In the genomic region with DNA sequence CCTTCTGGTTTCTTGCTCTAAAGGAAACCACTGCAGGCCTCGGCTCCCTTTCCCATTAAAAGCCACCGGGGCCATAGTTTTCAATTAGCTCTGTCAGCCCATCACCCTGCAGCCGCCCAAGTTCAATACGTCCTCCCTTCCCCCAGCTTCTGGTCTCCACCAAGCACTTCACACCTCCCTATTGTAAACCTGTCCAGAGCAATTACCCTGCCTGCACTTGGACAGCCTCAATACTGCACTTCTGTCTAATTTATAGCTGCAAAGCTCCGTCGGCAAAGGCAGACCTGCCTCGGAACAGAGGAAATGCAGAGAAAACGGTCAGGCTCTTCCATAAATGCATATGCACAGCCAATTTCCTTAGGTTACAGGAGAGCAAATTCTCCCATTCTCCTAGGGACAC, we compare ENCODE assay signal across 12 cellular contexts. TPM values are rescaled to one million over a fixed set of nuclear protein-coding genes. Genes with fewer than 3 reads are reported as not detected.
DNase-seq lines count a peak whose midpoint lies in the region; ATAC-seq and TF ChIP-seq lines count a peak whose summit lies in the region.
"Had no signal": no experiment of that assay in that cellular context is flagged by ENCODE, and none has a peak within 500 bp of the region (broad histone marks: within the 10 kb centered on the region; RNA-seq: fewer than 3 reads in every experiment).

No MANE protein-coding gene starts in this region.

- POLR2A ChIA-PET in CD4-positive, alpha-beta memory T cell (lab: Charles Lee; ENCODE audit: partially characterized antibody) = interaction anchor here (1.0 to 1.3 kb wide), 2 partner anchors 12 to 14 kb away, joined by 6 to 8 read pairs; no protein-coding TSS in a partner anchor

- no peak for TF ChIP-seq POLR2A in transverse colon (IDR thresholded peaks at IDR 0.05)

- H3K9me3 ChIP-seq in left ventricle myocardium inferior (replicated peaks) (no peaks in the 10 kb centered on the region), lower lobe of right lung (no peaks in the 10 kb centered on the region), transverse colon (no peaks in the 10 kb centered on the region)
- no peaks in the 10 kb centered on the region for H3K9me3 ChIP-seq in CD4-positive, alpha-beta memory T cell (ENCODE audit: control insufficient read depth in 1 of 2, low read length in 2 of 2)

- no peaks in the 10 kb centered on the region for H3K27me3 ChIP-seq in left ventricle myocardium inferior (ENCODE audit: low read depth)
- H3K27me3 ChIP-seq in lower lobe of right lung (ENCODE audit: low read depth) = no peaks in the 10 kb centered on the region
- no peaks in the 10 kb centered on the region for H3K27me3 ChIP-seq in transverse colon
- no peaks in the 10 kb centered on the region for H3K27me3 ChIP-seq in CD4-positive, alpha-beta memory T cell (ENCODE audit: insufficient read depth, low read length)
- H3K27me3 ChIP-seq: foreskin keratinocyte had no signal

- H3K27ac Mint-ChIP-seq in CD4-positive, alpha-beta memory T cell = peak overlapping the region in 3 of 7 donors; percentile 42 to 86 (median 72)

- H3K9me3 Mint-ChIP-seq in CD4-positive, alpha-beta memory T cell = no peaks in the 10 kb centered on the region

- H3K27ac ChIP-seq in left ventricle myocardium inferior (replicated peaks) = peak overlapping the region; percentile 91
- H3K27ac ChIP-seq in lower lobe of right lung = peak overlapping the region; percentile 5
- H3K27ac ChIP-seq in transverse colon = peak overlapping the region; percentile 94 to 99 (median 96)
- no peak overlapping the region for H3K27ac ChIP-seq in CD4-positive, alpha-beta memory T cell (ENCODE audit: low read depth, low read length)
- H3K27ac ChIP-seq: foreskin keratinocyte had no signal

- TF ChIP-seq EP300 in transverse colon (IDR thresholded peaks at IDR 0.05; ENCODE audit: low read depth) = no peak

- DNase-seq in left ventricle myocardium inferior = no peak
- no peak for DNase-seq in Right ventricle myocardium superior
- DNase-seq in SK-N-DZ (ENCODE audit: low spot score) = peak; percentile 71
- DNase-seq in lower lobe of right lung = no peak
- peak; percentile 58 for DNase-seq in transverse colon
- DNase-seq in NCI-H345 treated with DMSO at 0.1 percent for 48 hours (lab: John Stamatoyannopoulos, UW; ENCODE audit: unreplicated experiment) = no peak
- DNase-seq in CD4-positive, alpha-beta memory T cell = no peak
- DNase-seq: effector CD8-positive, alpha-beta T cell; foreskin keratinocyte; NCI-H524 treated with DMSO at 0.1 percent for 48 hours; SIG-M5 had no signal

- H3K4me3 ChIP-seq in left ventricle myocardium inferior = no peak overlapping the region
- no peak overlapping the region for H3K4me3 ChIP-seq in lower lobe of right lung
- H3K4me3 ChIP-seq in transverse colon = peak overlapping the region in 1 of 4 donors; percentile 1
- H3K4me3 ChIP-seq in CD4-positive, alpha-beta memory T cell (ENCODE audit: low read length in 2 of 2) = no peak overlapping the region

- TF ChIP-seq CTCF in left ventricle myocardium inferior (IDR thresholded peaks at IDR 0.05; ENCODE audit: borderline replicate concordance) (no peak), lower lobe of right lung (IDR thresholded peaks at IDR 0.05) (no peak), transverse colon (IDR thresholded peaks at IDR 0.05) (no peak)

- H3K4me1 ChIP-seq in left ventricle myocardium inferior = peaks cover 99% of the 10 kb centered on the region
- H3K4me1 ChIP-seq in lower lobe of right lung = peaks cover 77% of the 10 kb centered on the region
- H3K4me1 ChIP-seq in transverse colon = peaks cover 76 to 100% (median 97%) of the 10 kb centered on the region in 4 donors
- peaks cover 98% of the 10 kb centered on the region for H3K4me1 ChIP-seq in CD4-positive, alpha-beta memory T cell (ENCODE audit: insufficient read depth, low read length)
- H3K4me1 ChIP-seq: foreskin keratinocyte had no signal

- H3K27me3 Mint-ChIP-seq in CD4-positive, alpha-beta memory T cell = no peaks in the 10 kb centered on the region

- H3K4me3 Mint-ChIP-seq in CD4-positive, alpha-beta memory T cell = peak overlapping the region in 4 of 8 donors; percentile 10 to 62 (median 34)

- intact Hi-C loops in left ventricle myocardium inferior (cut with micrococcal nuclease) = no loop called here
- intact Hi-C loops in Right ventricle myocardium superior (cut with DNase I) = no loop called here
- intact Hi-C loops in lower lobe of right lung (cut with DNase I) = no loop called here
- intact Hi-C loops in transverse colon (cut with DNase I; ENCODE audit: low total_unique reads) = no loop called here
- intact Hi-C loops in CD4-positive, alpha-beta memory T cell (cut with micrococcal nuclease) = no loop called here

- H3K36me3 ChIP-seq in left ventricle myocardium inferior = no peaks in the 10 kb centered on the region
- H3K36me3 ChIP-seq in lower lobe of right lung = no peaks in the 10 kb centered on the region
- H3K36me3 ChIP-seq in transverse colon = no peaks in the 10 kb centered on the region
- no peaks in the 10 kb centered on the region for H3K36me3 ChIP-seq in CD4-positive, alpha-beta memory T cell (ENCODE audit: insufficient read depth, low read length)

- in situ Hi-C loops in transverse colon (cut with MboI; ENCODE audit: low pct_ligation_motif_present in 1 of 4, low pct_unique_long_range_greater_than_20kb in 1 of 4, low sequenced_read_pairs in 3 of 4) = no loop called here

- no peak for ATAC-seq in Right ventricle myocardium superior (ENCODE audit: poor library complexity)
- no peak for ATAC-seq in lower lobe of right lung
- ATAC-seq in GM19324 (IDR thresholded peaks at IDR 0.05; ENCODE audit: low FRiP score, unreplicated experiment) = no peak

- peaks cover 0 to 2% of the 10 kb centered on the region in 2 donors for H3K36me3 Mint-ChIP-seq in CD4-positive, alpha-beta memory T cell

- CTCF ChIA-PET in CD4-positive, alpha-beta memory T cell (lab: Charles Lee; ENCODE audit: partially characterized antibody) = interaction anchor here (0.5 to 1.5 kb wide), 3 partner anchors 11 to 72 kb away, joined by 3 to 5 read pairs (median 3); no protein-coding TSS in a partner anchor

- 42 to 45% methylated on average over 8 of the region's 8 CpGs for WGBS in transverse colon (ENCODE audit: low coverage in 1 of 2), 2 donors

- peaks cover 13 to 66% (median 38%) of the 10 kb centered on the region in 4 donors for H3K4me1 Mint-ChIP-seq in CD4-positive, alpha-beta memory T cell

RNA-seq across cellular contexts. Expression of a gene that starts 21.9 kb away (rescaled TPM):
- 137 TPM for total RNA-seq in left ventricle myocardium inferior
- 93.9 TPM for total RNA-seq in Right ventricle myocardium superior
- polyA plus RNA-seq in SK-N-DZ (2014; cell fraction: cytosol; rRNA removed) = 1.8 and 8.6 TPM in 2 replicates
- polyA plus RNA-seq in SK-N-DZ (2014; cell fraction: nucleus; rRNA removed) = 2.1 and 3.5 TPM in 2 replicates
- total RNA-seq in lower lobe of right lung = 54.2 TPM
- 10 to 100 TPM; 67.2 to 87.6 (median 79.3) TPM for total RNA-seq in transverse colon
- 10 to 100 TPM; 66.3 to 71.7 TPM for total RNA-seq in CD4-positive, alpha-beta memory T cell
- polyA plus RNA-seq in CD4-positive, alpha-beta memory T cell = 10 to 100 TPM; 28.6 to 58.5 TPM

Comparison
In these comparisons a context has a peak if more than half of its experiments do, and no peak if none do; other contexts are left out.
1. DNase-seq: peak in SK-N-DZ (single experiment) and transverse colon (single experiment); none in left ventricle myocardium inferior (single experiment), Right ventricle myocardium superior (single experiment), lower lobe of right lung (single experiment), NCI-H345 treated with DMSO at 0.1 percent for 48 hours (single experiment) and CD4-positive, alpha-beta memory T cell (0 of 5).